ENCODE assay signal across 8 cellular contexts in genomic region chr6:88780714-88781389, GRCh38.
A peak's percentile ranks its signal among the peaks of the same experiment; 100 is the strongest.
DNase-seq lines count a peak whose midpoint lies in the region; TF ChIP-seq lines count a peak whose summit lies in the region.

No MANE protein-coding gene starts in this region.

- DNase-seq in activated T-cell treated with anti-CD3 and anti-CD28 coated beads for 1 hour (ENCODE audit: low read depth) (peak; percentile 22), HT-29 (ENCODE audit: low spot score) (peak; percentile 79), NOMO-1 treated with DMSO at 0.1 percent for 48 hours (lab: John Stamatoyannopoulos, UW; ENCODE audit: unreplicated experiment) (peak; percentile 57), esophagus muscularis mucosa (ENCODE audit: extremely low spot score) (no peak), thyroid gland (peak; percentile 16 to 47)
- DNase-seq in activated T-cell treated with anti-CD3 and anti-CD28 coated beads, Interleukin-2, amount 50 U/mL, for 24 hours, result no peak
- peak; percentile 62 for DNase-seq in activated CD8-positive, alpha-beta memory T cell treated with anti-CD3 and anti-CD28 coated beads for 24 hours

- H3K4me1 ChIP-seq in esophagus muscularis mucosa (no peaks in the 10 kb centered on the region), thyroid gland (no peaks in the 10 kb centered on the region)

- H3K9me3 Mint-ChIP-seq in activated T-cell treated with anti-CD3 and anti-CD28 coated beads, Interleukin-2, amount 50 U/mL, for 24 hours, result peaks cover 3% of the 10 kb centered on the region
- H3K9me3 Mint-ChIP-seq in nephron, result peaks cover 2% of the 10 kb centered on the region

- intact Hi-C loops in esophagus muscularis mucosa (cut with DNase I), result loop anchor here (5.0 kb wide), 1 partner anchor 854 kb away; no protein-coding TSS in a partner anchor
- intact Hi-C loops in thyroid gland (cut with DNase I), result no loop called here

- no peaks in the 10 kb centered on the region for H3K27me3 Mint-ChIP-seq in activated T-cell treated with anti-CD3 and anti-CD28 coated beads, Interleukin-2, amount 50 U/mL, for 24 hours
- H3K27me3 Mint-ChIP-seq in nephron (ENCODE audit: low read depth), result no peaks in the 10 kb centered on the region

- WGBS in esophagus muscularis mucosa, result 54% methylated on average over 5 of the region's 5 CpGs
- WGBS in thyroid gland, 2 donors, result 38 to 41% methylated on average over 5 of the region's 5 CpGs

- no peak overlapping the region for H3K27ac Mint-ChIP-seq in activated T-cell treated with anti-CD3 and anti-CD28 coated beads, Interleukin-2, amount 50 U/mL, for 24 hours
- H3K27ac Mint-ChIP-seq in nephron, result no peak overlapping the region

- TF ChIP-seq CTCF in esophagus muscularis mucosa (IDR thresholded peaks at IDR 0.05) (peak; percentile 62 to 84 (median 80)), nephron (IDR thresholded peaks at IDR 0.05; ENCODE audit: unreplicated experiment in 3 of 3) (peak; percentile 71 to 86 (median 77)), thyroid gland (IDR thresholded peaks at IDR 0.05) (peak; percentile 61 to 84 (median 70))

- no peak for TF ChIP-seq EP300 in esophagus muscularis mucosa (IDR thresholded peaks at IDR 0.05)

- no peaks in the 10 kb centered on the region for H3K36me3 ChIP-seq in esophagus muscularis mucosa
- H3K36me3 ChIP-seq in thyroid gland, result no peaks in the 10 kb centered on the region

- H3K9me3 ChIP-seq in esophagus muscularis mucosa (no peaks in the 10 kb centered on the region), thyroid gland (no peaks in the 10 kb centered on the region)

- H3K27me3 ChIP-seq in esophagus muscularis mucosa (no peaks in the 10 kb centered on the region), thyroid gland (no peaks in the 10 kb centered on the region)

- H3K4me1 Mint-ChIP-seq in activated T-cell treated with anti-CD3 and anti-CD28 coated beads, Interleukin-2, amount 50 U/mL, for 24 hours (ENCODE audit: low read depth), result peaks cover 14% of the 10 kb centered on the region
- H3K4me1 Mint-ChIP-seq in nephron, result no peaks in the 10 kb centered on the region

- no peak overlapping the region for H3K4me3 ChIP-seq in esophagus muscularis mucosa
- no peak overlapping the region for H3K4me3 ChIP-seq in thyroid gland (replicated peaks in 1 of 3)

- H3K27ac ChIP-seq in esophagus muscularis mucosa (replicated peaks in 1 of 4) (no peak overlapping the region), thyroid gland (no peak overlapping the region)

- H3K36me3 Mint-ChIP-seq in activated T-cell treated with anti-CD3 and anti-CD28 coated beads, Interleukin-2, amount 50 U/mL, for 24 hours (ENCODE audit: low read depth), result peaks cover 24% of the 10 kb centered on the region
- H3K36me3 Mint-ChIP-seq in nephron (ENCODE audit: low read depth), result peaks cover 23% of the 10 kb centered on the region

- H3K4me3 Mint-ChIP-seq in activated T-cell treated with anti-CD3 and anti-CD28 coated beads, Interleukin-2, amount 50 U/mL, for 24 hours, result no peak overlapping the region
- no peak overlapping the region for H3K4me3 Mint-ChIP-seq in nephron

- TF ChIP-seq POLR2A in esophagus muscularis mucosa (IDR thresholded peaks at IDR 0.05; ENCODE audit: low read depth) (no peak), thyroid gland (IDR thresholded peaks at IDR 0.05) (no peak)

Comparison
In these comparisons a context has a peak if more than half of its experiments do, and no peak if none do; other contexts are left out.
1. DNase-seq: peak in activated T-cell treated with anti-CD3 and anti-CD28 coated beads for 1 hour (single experiment), HT-29 (single experiment), NOMO-1 treated with DMSO at 0.1 percent for 48 hours (single experiment), activated CD8-positive, alpha-beta memory T cell treated with anti-CD3 and anti-CD28 coated beads for 24 hours (single experiment) and thyroid gland (2 of 2); none in activated T-cell treated with anti-CD3 and anti-CD28 coated beads, Interleukin-2, amount 50 U/mL, for 24 hours (single experiment) and esophagus muscularis mucosa (single experiment).
2. Peak in every context shown above with its lines, with median percentiles within 50 percentile points of each other: CTCF ChIP-seq.